ENCODE assay signal across 8 cellular contexts in the genomic region with DNA sequence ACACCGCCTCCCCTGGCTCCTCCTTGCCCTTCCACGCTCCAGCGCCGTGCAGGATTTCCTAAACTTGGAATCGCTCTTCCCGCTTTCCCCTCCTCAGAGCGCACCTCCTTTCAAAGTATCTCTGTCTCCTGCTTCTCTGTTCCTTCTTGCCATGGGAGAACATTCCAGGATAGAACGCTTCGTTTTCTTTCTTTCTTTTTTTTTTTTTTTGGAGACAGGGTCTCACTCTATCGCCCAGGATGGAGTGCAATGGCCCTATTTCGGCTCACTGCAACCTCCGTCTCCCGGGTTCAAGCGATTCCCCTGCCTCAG. TPM values are rescaled to one million over a fixed set of nuclear protein-coding genes. Genes with fewer than 3 reads are reported as not detected.
DNase-seq lines count a peak whose midpoint lies in the region; ATAC-seq and TF ChIP-seq lines count a peak whose summit lies in the region.

No MANE protein-coding gene starts in this region.

- H3K4me3 Mint-ChIP-seq in CD4-positive, alpha-beta T cell = peak overlapping the region; percentile 95
- peak overlapping the region; percentile 98 for H3K4me3 Mint-ChIP-seq in endothelial cell (ENCODE audit: unreplicated experiment)

- H2AFZ ChIP-seq in neuronal stem cell (ENCODE audit: low read length) = peak overlapping the region; percentile 99

- H3K9me3 ChIP-seq in CD4-positive, alpha-beta T cell (ENCODE audit: control insufficient read depth, low read length) = no peaks in the 10 kb centered on the region
- H3K9me3 ChIP-seq in neuronal stem cell (replicated peaks in 1 of 2; ENCODE audit: control insufficient read depth in 2 of 2, insufficient read depth in 1 of 2, low read depth in 1 of 2, low read length in 2 of 2) = no peaks in the 10 kb centered on the region

- H2AK5ac ChIP-seq in neuronal stem cell (ENCODE audit: low read depth, low read length) = peak overlapping the region; percentile 8

- H3K4me1 Mint-ChIP-seq in CD4-positive, alpha-beta T cell (ENCODE audit: low read depth) = peaks cover 32% of the 10 kb centered on the region
- peaks cover 16% of the 10 kb centered on the region for H3K4me1 Mint-ChIP-seq in endothelial cell (ENCODE audit: unreplicated experiment)

- H3K27ac ChIP-seq in CD4-positive, alpha-beta T cell (ENCODE audit: low read depth, low read length) = peak overlapping the region; percentile 40
- H3K27ac ChIP-seq in neuronal stem cell (replicated peaks; ENCODE audit: low read length) = peak overlapping the region; percentile 95

- peaks cover 2 to 19% of the 10 kb centered on the region in 2 donors for H3K36me3 ChIP-seq in neuronal stem cell (replicated peaks in 1 of 2; ENCODE audit: control insufficient read depth in 2 of 2, insufficient read depth in 2 of 2, low read length in 2 of 2)

- intact Hi-C loops in CD4-positive, alpha-beta T cell (cut with DNase I, micrococcal nuclease) = loop anchor here in 1 of 2 experiments (5.0 kb wide), 3 partner anchors 126 to 699 kb away; a partner anchor contains a TSS
- intact Hi-C loops in posterior cingulate gyrus (cut with DNase I) = no loop called here

- H2BK5ac ChIP-seq in neuronal stem cell (ENCODE audit: low read length) = peak overlapping the region; percentile 94

- peaks cover 0 to 7% of the 10 kb centered on the region in 2 donors for H3K4me1 ChIP-seq in neuronal stem cell (ENCODE audit: control insufficient read depth in 2 of 2, insufficient read depth in 1 of 2, low read depth in 1 of 2, low read length in 2 of 2)

- no peak overlapping the region for H4K8ac ChIP-seq in neuronal stem cell (ENCODE audit: low read depth, low read length)

- peak overlapping the region; percentile 17 for H3K14ac ChIP-seq in neuronal stem cell (ENCODE audit: low read length)

- H3K27me3 ChIP-seq in CD4-positive, alpha-beta T cell (ENCODE audit: control insufficient read depth, insufficient read depth, low read length) = no peaks in the 10 kb centered on the region
- H3K27me3 ChIP-seq in neuronal stem cell (ENCODE audit: control insufficient read depth in 3 of 3, insufficient read depth in 3 of 3, low read depth in 1 of 3, low read length in 3 of 3) = no peaks in the 10 kb centered on the region

- no peaks in the 10 kb centered on the region for H3K9me3 Mint-ChIP-seq in CD4-positive, alpha-beta T cell
- H3K9me3 Mint-ChIP-seq in endothelial cell (ENCODE audit: unreplicated experiment) = no peaks in the 10 kb centered on the region

- no peak overlapping the region for H2BK120ac ChIP-seq in neuronal stem cell (ENCODE audit: low read depth, low read length)

- CTCF ChIA-PET in CD4-positive, alpha-beta T cell (lab: Charles Lee) = no interaction called here

- peak overlapping the region; percentile 99 for H3K9ac ChIP-seq in neuronal stem cell (ENCODE audit: low read depth, low read length, poor library complexity)

- no peak for DNase-seq in CD4-positive, alpha-beta T cell
- DNase-seq in OCI-M1 (lab: John Stamatoyannopoulos, UW) (peak; percentile 52), endothelial cell (ENCODE audit: low spot score) (no peak), neuronal stem cell (ENCODE audit: low spot score) (no peak), ACHN (no peak), posterior cingulate gyrus (no peak)

- no peak overlapping the region for H2BK15ac ChIP-seq in neuronal stem cell (ENCODE audit: low read length)

- no peak for TF ChIP-seq CTCF in CD4-positive, alpha-beta T cell (IDR thresholded peaks at IDR 0.05)
- TF ChIP-seq CTCF in endothelial cell (IDR thresholded peaks at IDR 0.05; ENCODE audit: unreplicated experiment) = no peak

- in situ Hi-C loops in ACHN (cut with HindIII; ENCODE audit: low pct_ligation_motif_present, low pct_unique_long_range_greater_than_20kb, low sequenced_read_pairs) = no loop called here

- H2BK12ac ChIP-seq in neuronal stem cell (ENCODE audit: low read length) = peak overlapping the region; percentile 73

- peaks cover 37% of the 10 kb centered on the region for H3K36me3 Mint-ChIP-seq in CD4-positive, alpha-beta T cell (ENCODE audit: low read depth)
- H3K36me3 Mint-ChIP-seq in endothelial cell (ENCODE audit: low read depth, unreplicated experiment) = peaks cover 3% of the 10 kb centered on the region

- H3K79me1 ChIP-seq in neuronal stem cell (ENCODE audit: low read depth, low read length) = peaks cover 7% of the 10 kb centered on the region

- peak overlapping the region; percentile 91 for H3K23ac ChIP-seq in neuronal stem cell (ENCODE audit: low read depth, low read length, poor library complexity)

- H3K27ac Mint-ChIP-seq in CD4-positive, alpha-beta T cell = peak overlapping the region; percentile 90
- H3K27ac Mint-ChIP-seq in endothelial cell (ENCODE audit: unreplicated experiment) = peak overlapping the region; percentile 96

- no CpG with 5 or more reads among the region's 14 CpGs for WGBS in neuronal stem cell (ENCODE audit: extremely low coverage in 2 of 2, insufficient read length in 2 of 2, insufficient replicate concordance in 1 of 2), 2 donors

- H4K91ac ChIP-seq in neuronal stem cell (ENCODE audit: low read depth, low read length, poor library complexity) = no peak overlapping the region

- peak overlapping the region; percentile 99 for H3K18ac ChIP-seq in neuronal stem cell (ENCODE audit: low read length)

- H3K4me3 ChIP-seq in neuronal stem cell (ENCODE audit: low read length in 2 of 2) = peak overlapping the region; percentile 97 to 99

- peaks cover 2% of the 10 kb centered on the region for H3K27me3 Mint-ChIP-seq in CD4-positive, alpha-beta T cell
- peaks cover 13% of the 10 kb centered on the region for H3K27me3 Mint-ChIP-seq in endothelial cell (ENCODE audit: unreplicated experiment)

- no peak for ATAC-seq in CD4-positive, alpha-beta T cell (ENCODE audit: poor library complexity)
- ATAC-seq in HG03439 (IDR thresholded peaks at IDR 0.05; ENCODE audit: unreplicated experiment) = no peak
- ATAC-seq in GM19397 (IDR thresholded peaks at IDR 0.05; ENCODE audit: unreplicated experiment) = no peak

- peak overlapping the region; percentile 91 for H3K4me2 ChIP-seq in neuronal stem cell (ENCODE audit: insufficient read depth, low read length, poor library complexity, severe bottlenecking)

- POLR2A ChIA-PET in CD4-positive, alpha-beta T cell (lab: Charles Lee) = interaction anchor here (1.0 to 2.5 kb wide), 6 partner anchors 11 to 427 kb away, joined by 3 to 16 read pairs (median 7); a partner anchor contains a TSS

- no peak overlapping the region for H3K4ac ChIP-seq in neuronal stem cell (ENCODE audit: low read length)

RNA-seq across cellular contexts. Expression of a gene that starts 0.6 kb away (rescaled TPM):
- total RNA-seq in CD4-positive, alpha-beta T cell = 10 to 100 TPM; 22.5 to 22.7 TPM
- total RNA-seq in endothelial cell (ENCODE audit: unreplicated experiment) = 18.0 TPM
- polyA plus RNA-seq in neuronal stem cell (2013, experiment 1 of 2) = 9.9 TPM
- 9.9 TPM for polyA plus RNA-seq in neuronal stem cell (2013, experiment 2 of 2)
